In genomic region chr16:78505544-78506371, GRCh38 we compare ENCODE assay signal across 1 cellular context.
TF ChIP-seq lines count a peak whose summit lies in the region.

No MANE protein-coding gene starts in this region.

TF ChIP-seq in HepG2, 621 proteins besides CTCF, POLR2A, EP300 and RAD21 (continued from another document and continues in another):
- TF ChIP-seq KIAA2018 (CRISPR knock-in tag; IDR thresholded peaks at IDR 0.05; ENCODE audit: borderline replicate concordance) = no peak
- TF ChIP-seq KDM5A (IDR thresholded peaks at IDR 0.05; ENCODE audit: borderline replicate concordance, low read length) = no peak; the same call in 1 of the 2 replicates
- no peak; the same call in 1 of the 2 replicates for TF ChIP-seq ZNF691 (CRISPR knock-in tag; IDR thresholded peaks at IDR 0.05; ENCODE audit: borderline replicate concordance, low read depth)
- 0 out of 2 replicates have a peak, but pooled peaks have one; percentile 50 for TF ChIP-seq TBX2 (CRISPR knock-in tag; IDR thresholded peaks at IDR 0.05; ENCODE audit: borderline replicate concordance)
- TF ChIP-seq MIER2 (CRISPR knock-in tag; IDR thresholded peaks at IDR 0.05) = no peak
- no peak for TF ChIP-seq MTA3 (CRISPR knock-in tag; IDR thresholded peaks at IDR 0.05)
- TF ChIP-seq MATR3 (CRISPR knock-in tag; IDR thresholded peaks at IDR 0.05) = no peak
- 0 out of 2 replicates have a peak, but pooled peaks have one; percentile 84 for TF ChIP-seq ZNF275 (CRISPR knock-in tag; IDR thresholded peaks at IDR 0.05; ENCODE audit: borderline replicate concordance)
- TF ChIP-seq NR3C1 (CRISPR knock-in tag; IDR thresholded peaks at IDR 0.05) = no peak
- TF ChIP-seq ZNF564 (CRISPR knock-in tag; IDR thresholded peaks at IDR 0.05) = peak; percentile 22; the same call in 1 of the 2 replicates
- peak; percentile 30; the same call in 1 of the 2 replicates for TF ChIP-seq MIER3 (CRISPR knock-in tag; IDR thresholded peaks at IDR 0.05; ENCODE audit: borderline replicate concordance)
- 0 out of 2 replicates have a peak, but pooled peaks have one; percentile 67 for TF ChIP-seq KLF11 (CRISPR knock-in tag; IDR thresholded peaks at IDR 0.05)
- no peak for TF ChIP-seq PCBP1 (IDR thresholded peaks at IDR 0.05; ENCODE audit: borderline replicate concordance, low read depth, low read length)
- TF ChIP-seq ZNF574 (CRISPR knock-in tag; IDR thresholded peaks at IDR 0.05) = peak; percentile 84
- TF ChIP-seq RFXAP (CRISPR knock-in tag; IDR thresholded peaks at IDR 0.05; ENCODE audit: borderline replicate concordance) = 0 out of 2 replicates have a peak, but pooled peaks have one; percentile 42
- TF ChIP-seq TAF1 (CRISPR knock-in tag; IDR thresholded peaks at IDR 0.05) = 0 out of 2 replicates have a peak, but pooled peaks have one; percentile 28
- TF ChIP-seq SMARCE1 (IDR thresholded peaks at IDR 0.05; ENCODE audit: borderline replicate concordance) = no peak
- TF ChIP-seq HES4 (CRISPR knock-in tag; IDR thresholded peaks at IDR 0.05; ENCODE audit: borderline replicate concordance) = peak; percentile 92
- peak; percentile 94 for TF ChIP-seq ZMYM4 (CRISPR knock-in tag; IDR thresholded peaks at IDR 0.05)
- no peak for TF ChIP-seq TCF7L2 (IDR thresholded peaks at IDR 0.05; ENCODE audit: low read depth, low read length)
- no peak for TF ChIP-seq ARID3A (IDR thresholded peaks at IDR 0.05; ENCODE audit: low read depth, low read length)
- TF ChIP-seq GATAD2A (CRISPR knock-in tag; IDR thresholded peaks at IDR 0.05) = peak; percentile 62
- no peak for TF ChIP-seq REXO4 (CRISPR knock-in tag; IDR thresholded peaks at IDR 0.05; ENCODE audit: borderline replicate concordance)
- TF ChIP-seq PPARG (CRISPR knock-in tag; conservative IDR thresholded peaks at IDR 0.05) = no peak
- TF ChIP-seq IRF2 (CRISPR knock-in tag; IDR thresholded peaks at IDR 0.05) = no peak; the same call in 1 of the 2 replicates
- TF ChIP-seq ZFP37 (CRISPR knock-in tag; IDR thresholded peaks at IDR 0.05; ENCODE audit: borderline replicate concordance) = 0 out of 2 replicates have a peak, but pooled peaks have one; percentile 49
- no peak for TF ChIP-seq PREB (CRISPR knock-in tag; IDR thresholded peaks at IDR 0.05)
- TF ChIP-seq ZBTB34 (CRISPR knock-in tag; IDR thresholded peaks at IDR 0.05) = no peak
- TF ChIP-seq TRIM22 (IDR thresholded peaks at IDR 0.05) = no peak
- no peak for TF ChIP-seq NR2F2 (IDR thresholded peaks at IDR 0.05; ENCODE audit: borderline replicate concordance, low read depth)
- peak; percentile 62; the same call in 1 of the 2 replicates for TF ChIP-seq ZNF788 (CRISPR knock-in tag; IDR thresholded peaks at IDR 0.05; ENCODE audit: borderline replicate concordance)
- no peak for TF ChIP-seq HNRNPUL1 (IDR thresholded peaks at IDR 0.05; ENCODE audit: low read depth, low read length)
- TF ChIP-seq TRAFD1 (CRISPR knock-in tag; IDR thresholded peaks at IDR 0.05; ENCODE audit: borderline replicate concordance) = no peak
- TF ChIP-seq ZNF260 (CRISPR knock-in tag; IDR thresholded peaks at IDR 0.05; ENCODE audit: borderline replicate concordance, low read depth) = no peak
- no peak for TF ChIP-seq TBL1XR1 (IDR thresholded peaks at IDR 0.05; ENCODE audit: borderline replicate concordance, low read length, partially characterized antibody)
- no peak for TF ChIP-seq FOXP1 (IDR thresholded peaks at IDR 0.05)
- TF ChIP-seq FOXP1 (CRISPR knock-in tag; IDR thresholded peaks at IDR 0.05) = no peak
- 0 out of 2 replicates have a peak, but pooled peaks have one; percentile 65 for TF ChIP-seq KAT7 (CRISPR knock-in tag; IDR thresholded peaks at IDR 0.05; ENCODE audit: borderline replicate concordance)
- no peak for TF ChIP-seq MIXL1 (CRISPR knock-in tag; IDR thresholded peaks at IDR 0.05)
- no peak for TF ChIP-seq XBP1 (CRISPR knock-in tag; IDR thresholded peaks at IDR 0.05)
- TF ChIP-seq MEIS2 (CRISPR knock-in tag; IDR thresholded peaks at IDR 0.05) = no peak; the same call in 1 of the 2 replicates
- TF ChIP-seq ZNF234 (CRISPR knock-in tag; conservative IDR thresholded peaks at IDR 0.05) = no peak
- no peak for TF ChIP-seq RFX1 (IDR thresholded peaks at IDR 0.05)
